ENCODE assay signal across 8 cellular contexts in the genomic region with DNA sequence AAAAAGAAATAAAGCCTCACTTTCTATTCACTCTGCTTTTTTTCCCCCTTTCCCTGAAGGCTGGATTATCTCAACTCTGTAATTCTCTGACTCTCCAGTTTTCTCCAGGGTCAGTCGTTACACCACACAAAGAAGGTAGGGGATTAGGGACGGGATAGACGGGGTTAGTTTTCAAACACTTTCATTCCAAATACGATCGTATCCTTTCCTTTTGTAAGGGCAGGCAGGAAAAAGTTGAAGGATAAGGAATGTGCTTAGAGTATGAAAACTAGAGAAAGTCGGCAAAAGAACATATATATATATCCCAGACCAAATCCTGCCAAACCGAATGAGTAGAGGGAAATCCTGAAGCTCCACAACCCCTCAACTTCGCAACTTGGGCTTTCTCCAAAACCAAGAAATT. TPM values are rescaled to one million over a fixed set of nuclear protein-coding genes. Genes with fewer than 3 reads are reported as not detected.
A peak's percentile ranks its signal among the peaks of the same experiment; 100 is the strongest.
DNase-seq lines count a peak whose midpoint lies in the region; ATAC-seq, FAIRE-seq and TF ChIP-seq lines count a peak whose summit lies in the region.

No MANE protein-coding gene starts in this region.

- no peak for FAIRE-seq in GM12892 (lab: Jason Lieb, UNC)

- H3K4me2 ChIP-seq in GM23248 (ENCODE audit: unreplicated experiment), result peak overlapping the region; percentile 99

- peak overlapping the region; percentile 81 for H3K4me3 ChIP-seq in GM23248
- peak overlapping the region; percentile 53 for H3K4me3 ChIP-seq in fibroblast of pulmonary artery (replicated peaks; ENCODE audit: low read depth, low read length)
- peak overlapping the region; percentile 39 to 95 (median 62) for H3K4me3 ChIP-seq in gastrocnemius medialis

- intact Hi-C loops in gastrocnemius medialis (cut with DNase I; ENCODE audit: low total_unique reads), result loop anchor here (1.0 kb wide), 1 partner anchor 8 kb away; no protein-coding TSS in a partner anchor

- H3K4me1 Mint-ChIP-seq in T-cell, result peaks cover 66 to 73% (median 71%) of the 10 kb centered on the region in 3 donors

- peaks cover 31% of the 10 kb centered on the region for H3K36me3 Mint-ChIP-seq in T-cell

- H3K9me3 Mint-ChIP-seq in T-cell, result no peaks in the 10 kb centered on the region

- H3K4me1 ChIP-seq in GM23248 (ENCODE audit: insufficient read depth) (peaks cover 20% of the 10 kb centered on the region), gastrocnemius medialis (peaks cover 50 to 57% of the 10 kb centered on the region in 2 donors)

- H2AFZ ChIP-seq in GM23248, result peak overlapping the region; percentile 76

- H3K4me3 Mint-ChIP-seq in T-cell, result peak overlapping the region; percentile 97 to 99 (median 98)

- peaks cover 32% of the 10 kb centered on the region for H3F3A ChIP-seq in GM23248 (ENCODE audit: insufficient read depth)

- H3K9ac ChIP-seq in GM23248, result peak overlapping the region; percentile 79

- H4K20me1 ChIP-seq in GM23248 (ENCODE audit: insufficient read depth), result no peaks in the 10 kb centered on the region

- no peaks in the 10 kb centered on the region for H3K27me3 Mint-ChIP-seq in T-cell

- POLR2A ChIA-PET in T-cell (lab: Charles Lee), result interaction anchor here (0.5 to 1.8 kb wide), 10 partner anchors 9 to 322 kb away, joined by 3 to 33 read pairs (median 4); a partner anchor contains a TSS

- H3K27me3 ChIP-seq in GM23248 (replicated peaks; ENCODE audit: insufficient read depth), result no peaks in the 10 kb centered on the region
- H3K27me3 ChIP-seq in gastrocnemius medialis, result no peaks in the 10 kb centered on the region

- H3K9me2 ChIP-seq in GM23248 (ENCODE audit: insufficient read depth), result no peaks in the 10 kb centered on the region

- DNase-seq in GM23248 (no peak), T-cell (no peak), fibroblast of pulmonary artery (ENCODE audit: low read depth) (no peak), gastrocnemius medialis (no peak), GM12892 (ENCODE audit: insufficient read length) (no peak), DMS 273 treated with DMSO at 0.1 percent for 48 hours (lab: John Stamatoyannopoulos, UW) (no peak)

- H3K27ac Mint-ChIP-seq in T-cell, result peak overlapping the region; percentile 97

- H3K27ac ChIP-seq in GM23248 (peak overlapping the region; percentile 81), gastrocnemius medialis (peak overlapping the region; percentile 92 to 99 (median 98))

- in situ Hi-C loops in GM23248 (cut with MboI), result no loop called here
- in situ Hi-C loops in gastrocnemius medialis (cut with MboI; ENCODE audit: low sequenced_read_pairs in 4 of 4), result loop anchor here in 3 of 4 donors (5.0 to 10.0 kb wide), 2 partner anchors 57 to 60 kb away; a partner anchor contains a TSS

- H3K9me3 ChIP-seq in GM23248 (ENCODE audit: low read depth) (no peaks in the 10 kb centered on the region), gastrocnemius medialis (no peaks in the 10 kb centered on the region)

- H3K79me2 ChIP-seq in GM23248 (ENCODE audit: insufficient read depth), result peaks cover 66% of the 10 kb centered on the region

- TF ChIP-seq CTCF in fibroblast of pulmonary artery (IDR thresholded peaks at IDR 0.05; ENCODE audit: low read length, missing control alignments), result no peak
- TF ChIP-seq CTCF in gastrocnemius medialis (IDR thresholded peaks at IDR 0.05 in 4 of 5, conservative IDR thresholded peaks at IDR 0.05 in 1 of 5), result no peak

- WGBS in GM23248 (ENCODE audit: low coverage in 1 of 2, low lambda C conversion rate in 2 of 2, missing lambda C conversion rate in 2 of 2), 2 experiments, result 0 to 1% methylated on average over 8 of the region's 8 CpGs

- TF ChIP-seq POLR2A in gastrocnemius medialis (IDR thresholded peaks at IDR 0.05) (no peak), GM12892 (IDR thresholded peaks at IDR 0.05; ENCODE audit: low read depth, low read length) (no peak)

- ATAC-seq in T-cell (replicated peaks in 1 of 4) (no peak), gastrocnemius medialis (no peak), GM21619 (IDR thresholded peaks at IDR 0.05; ENCODE audit: unreplicated experiment) (no peak), GM21825 (IDR thresholded peaks at IDR 0.05; ENCODE audit: unreplicated experiment) (no peak)

- CTCF ChIA-PET in T-cell (lab: Charles Lee), result interaction anchor here (0.6 to 5.8 kb wide), 19 partner anchors 9 to 375 kb away, joined by 3 to 65 read pairs (median 5); a partner anchor contains a TSS

- peaks cover 13% of the 10 kb centered on the region; the same call in 1 of the 2 replicates for H3K36me3 ChIP-seq in GM23248 (ENCODE audit: low read depth)
- peaks cover 0 to 27% of the 10 kb centered on the region in 2 donors for H3K36me3 ChIP-seq in gastrocnemius medialis

RNA-seq across cellular contexts. Expression of a gene that starts 0.6 kb away (rescaled TPM):
- 164 and 216 TPM in 2 replicates for total RNA-seq in GM23248 (2014; rRNA removed; shearing (Covaris generic))
- polyA plus RNA-seq in GM23248 (2016; fragmentation: Nextera tagmentation; extraction: Ambion mirVana), result 108 and 115 TPM in 2 replicates
- total RNA-seq in T-cell, result 100 to 1,000 TPM; 181 to 298 (median 276) TPM
- total RNA-seq in gastrocnemius medialis, result 10 to 100 TPM; 45.9 to 77.7 (median 62.1) TPM
- polyA plus RNA-seq in GM12892 (2012; ENCODE audit: missing spikeins), result 54.4 TPM

RNA-seq across cellular contexts. Expression of a gene that starts 9.4 kb away (rescaled TPM):
- 1.9 and 2.7 TPM in 2 replicates for total RNA-seq in GM23248 (2014; rRNA removed; shearing (Covaris generic))
- 3.0 and 3.3 TPM in 2 replicates for polyA plus RNA-seq in GM23248 (2016; fragmentation: Nextera tagmentation; extraction: Ambion mirVana)
- total RNA-seq in T-cell, result 10 to 100 TPM in 3 of 5 donors, 1 to 10 TPM in 2; 8.4 to 15.1 (median 11.4) TPM
- 1 to 10 TPM; 3.1 to 9.1 (median 3.7) TPM for total RNA-seq in gastrocnemius medialis
- polyA plus RNA-seq in GM12892 (2012; ENCODE audit: missing spikeins), result 2.7 TPM

RNA-seq across cellular contexts. Expression of a gene that starts 11.1 kb away (rescaled TPM):
- total RNA-seq in GM23248 (2014; rRNA removed; shearing (Covaris generic)), result 1,463 and 1,892 TPM in 2 replicates
- 2,480 and 2,545 TPM in 2 replicates for polyA plus RNA-seq in GM23248 (2016; fragmentation: Nextera tagmentation; extraction: Ambion mirVana)
- total RNA-seq in T-cell (1,000 to 10,000 TPM; 4,612 to 5,648 (median 5,133) TPM), gastrocnemius medialis (1,000 to 10,000 TPM; 1,323 to 2,217 (median 1,977) TPM)
- 8,175 TPM for polyA plus RNA-seq in GM12892 (2012; ENCODE audit: missing spikeins)

RNA-seq across cellular contexts. Expression of a gene that starts 23.1 kb away (rescaled TPM):
- total RNA-seq in GM23248 (2014; rRNA removed; shearing (Covaris generic)), result 115 and 120 TPM in 2 replicates
- 152 and 157 TPM in 2 replicates for polyA plus RNA-seq in GM23248 (2016; fragmentation: Nextera tagmentation; extraction: Ambion mirVana)
- total RNA-seq in T-cell (100 to 1,000 TPM in 3 of 5 donors, 10 to 100 TPM in 2; 67.5 to 113 (median 104) TPM), gastrocnemius medialis (100 to 1,000 TPM; 109 to 204 (median 127) TPM)
- polyA plus RNA-seq in GM12892 (2012; ENCODE audit: missing spikeins), result 276 TPM

RNA-seq across cellular contexts. Expression of a gene that starts 24.9 kb away (rescaled TPM):
- 23.5 and 53.2 TPM in 2 replicates for total RNA-seq in GM23248 (2014; rRNA removed; shearing (Covaris generic))
- polyA plus RNA-seq in GM23248 (2016; fragmentation: Nextera tagmentation; extraction: Ambion mirVana), result 67.8 and 72.8 TPM in 2 replicates
- total RNA-seq in T-cell, result 10 to 100 TPM in 1 of 5 donors, 1 to 10 TPM in 4; 5.9 to 12.4 (median 7.7) TPM
- total RNA-seq in gastrocnemius medialis, result 100 to 1,000 TPM; 159 to 334 (median 198) TPM
- 105 TPM for polyA plus RNA-seq in GM12892 (2012; ENCODE audit: missing spikeins)
